In the genomic region with DNA sequence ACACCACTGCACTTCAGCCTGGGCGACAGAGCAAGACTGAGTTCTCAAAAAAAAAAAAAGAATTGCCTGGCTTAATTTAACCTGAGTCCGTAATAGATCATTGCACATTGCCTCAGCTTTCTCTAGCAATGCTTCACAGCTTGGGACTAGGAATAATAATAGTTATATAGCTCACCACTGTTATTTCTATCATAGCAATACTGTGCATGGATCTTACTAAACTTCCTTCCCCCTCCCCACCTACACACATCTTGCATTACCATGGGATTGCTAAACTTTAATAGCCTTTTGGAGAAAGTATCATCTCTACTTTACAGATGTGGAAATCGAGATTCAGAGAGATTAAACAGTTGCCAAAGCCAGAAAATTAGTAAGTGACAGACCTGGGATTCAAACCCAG, we compare ENCODE assay signal across 20 cellular contexts.
"Had no signal": no experiment of that assay in that cellular context is flagged by ENCODE, and none has a peak within 500 bp of the region (broad histone marks: within the 10 kb centered on the region; RNA-seq: fewer than 3 reads in every experiment).

No MANE protein-coding gene starts in this region.

- DNase-seq: effector memory CD4-positive, alpha-beta T cell; esophagus squamous epithelium; foreskin fibroblast; glutamatergic neuron; islet precursor cell; naive B cell; psoas muscle; retina; right lobe of liver; stimulated activated CD4-positive, alpha-beta T cell treated with anti-CD3 and anti-CD28 coated beads, Interleukin-4, amount 100 ng/mL, for 1 hour; stimulated activated CD8-positive, alpha-beta memory T cell treated with anti-CD3 and anti-CD28 coated beads, Interleukin-4, amount 100 ng/mL, for 48 hours; stimulated activated naive CD8-positive, alpha-beta T cell treated with anti-CD3 and anti-CD28 coated beads, Interleukin-15, Interleukin-2, amounts not matched to agents 100 U/mL and 50 U/mL, for 24 hours; tibial artery; upper lobe of left lung had no signal

- H3K36me3 Mint-ChIP-seq: memory B cell; naive B cell; stimulated activated effector memory CD8-positive, alpha-beta T cell treated with anti-CD3 and anti-CD28 coated beads, Interleukin-12 subunit alpha, Interleukin-12 subunit beta, amount 100 ng/mL, for 72 hours had no signal

- H3K4me1 Mint-ChIP-seq: naive B cell; stimulated activated effector memory CD8-positive, alpha-beta T cell treated with anti-CD3 and anti-CD28 coated beads, Interleukin-12 subunit alpha, Interleukin-12 subunit beta, amount 100 ng/mL, for 72 hours had no signal

- H3K27ac ChIP-seq: esophagus squamous epithelium, gastroesophageal sphincter, psoas muscle, right lobe of liver, tibial artery, upper lobe of left lung, vagina had no signal

- H3K4me3 Mint-ChIP-seq: memory B cell; naive B cell; nephron; stimulated activated effector memory CD8-positive, alpha-beta T cell treated with anti-CD3 and anti-CD28 coated beads, Interleukin-12 subunit alpha, Interleukin-12 subunit beta, amount 100 ng/mL, for 72 hours had no signal

- H3K9me3 ChIP-seq: esophagus squamous epithelium, gastroesophageal sphincter, psoas muscle, right lobe of liver, tibial artery, upper lobe of left lung, vagina had no signal

- H3K27me3 ChIP-seq: esophagus squamous epithelium, gastroesophageal sphincter, right lobe of liver, tibial artery, upper lobe of left lung, vagina had no signal

- H3K4me3 ChIP-seq: esophagus squamous epithelium, gastroesophageal sphincter, psoas muscle, right lobe of liver, tibial artery, upper lobe of left lung, vagina had no signal

- H3K9me3 Mint-ChIP-seq: memory B cell; naive B cell; nephron; stimulated activated effector memory CD8-positive, alpha-beta T cell treated with anti-CD3 and anti-CD28 coated beads, Interleukin-12 subunit alpha, Interleukin-12 subunit beta, amount 100 ng/mL, for 72 hours had no signal

- ATAC-seq: gastroesophageal sphincter; left lobe of liver; psoas muscle; right lobe of liver; stimulated activated effector memory CD8-positive, alpha-beta T cell treated with anti-CD3 and anti-CD28 coated beads, Interleukin-12 subunit alpha, Interleukin-12 subunit beta, amount 100 ng/mL, for 72 hours; stimulated activated naive CD8-positive, alpha-beta T cell treated with anti-CD3 and anti-CD28 coated beads, Interleukin-15, Interleukin-2, amounts not matched to agents 100 U/mL and 50 U/mL, for 24 hours had no signal

- H3K27ac Mint-ChIP-seq: memory B cell; nephron; stimulated activated effector memory CD8-positive, alpha-beta T cell treated with anti-CD3 and anti-CD28 coated beads, Interleukin-12 subunit alpha, Interleukin-12 subunit beta, amount 100 ng/mL, for 72 hours had no signal
